9 cellular contexts compared by ENCODE assay signal in the genomic region with DNA sequence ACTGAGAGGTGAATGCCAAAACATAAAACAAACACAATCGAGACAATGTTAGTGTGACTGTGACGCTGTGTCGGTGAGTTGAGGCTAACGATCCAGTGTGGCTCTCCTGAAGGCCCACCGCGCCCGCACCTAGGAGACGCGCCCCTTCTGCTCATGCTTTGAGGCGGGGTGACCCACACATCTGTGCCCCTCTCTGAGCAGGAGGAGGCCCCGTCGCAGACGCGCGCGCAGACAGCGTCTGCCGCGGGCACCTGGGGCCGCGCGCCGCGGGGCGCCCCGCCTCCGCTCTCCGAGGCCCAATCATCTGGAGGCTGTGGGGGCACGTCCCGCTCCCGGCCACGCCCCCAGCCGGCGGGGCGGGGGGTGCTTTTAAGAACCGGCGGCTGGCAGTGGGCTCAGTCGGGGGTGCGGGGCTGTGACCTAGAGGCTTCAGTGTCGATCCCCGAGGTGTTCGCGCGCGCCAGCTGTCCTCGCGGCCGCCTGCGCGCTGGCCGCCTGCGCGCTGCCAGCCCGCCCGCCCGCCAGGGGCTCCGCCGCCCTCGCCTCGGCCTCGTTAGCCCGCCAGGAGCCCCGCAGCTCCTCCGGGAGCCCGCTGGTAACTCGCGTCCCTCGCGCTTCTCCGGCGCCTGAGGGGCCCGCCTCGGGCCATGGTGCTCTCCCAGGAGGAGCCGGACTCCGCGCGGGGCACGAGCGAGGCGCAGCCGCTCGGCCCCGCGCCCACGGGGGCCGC. TPM values are rescaled to one million over a fixed set of nuclear protein-coding genes. Genes with fewer than 3 reads are reported as not detected.
DNase-seq lines count a peak whose midpoint lies in the region; ATAC-seq and TF ChIP-seq lines count a peak whose summit lies in the region.
"Had no signal": no experiment of that assay in that cellular context is flagged by ENCODE, and none has a peak within 500 bp of the region (broad histone marks: within the 10 kb centered on the region; RNA-seq: fewer than 3 reads in every experiment).

A gene with protein sequence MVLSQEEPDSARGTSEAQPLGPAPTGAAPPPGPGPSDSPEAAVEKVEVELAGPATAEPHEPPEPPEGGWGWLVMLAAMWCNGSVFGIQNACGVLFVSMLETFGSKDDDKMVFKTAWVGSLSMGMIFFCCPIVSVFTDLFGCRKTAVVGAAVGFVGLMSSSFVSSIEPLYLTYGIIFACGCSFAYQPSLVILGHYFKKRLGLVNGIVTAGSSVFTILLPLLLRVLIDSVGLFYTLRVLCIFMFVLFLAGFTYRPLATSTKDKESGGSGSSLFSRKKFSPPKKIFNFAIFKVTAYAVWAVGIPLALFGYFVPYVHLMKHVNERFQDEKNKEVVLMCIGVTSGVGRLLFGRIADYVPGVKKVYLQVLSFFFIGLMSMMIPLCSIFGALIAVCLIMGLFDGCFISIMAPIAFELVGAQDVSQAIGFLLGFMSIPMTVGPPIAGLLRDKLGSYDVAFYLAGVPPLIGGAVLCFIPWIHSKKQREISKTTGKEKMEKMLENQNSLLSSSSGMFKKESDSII (plus strand): TSS at position 398 of the 730 bp plus-strand sequence. CDS start 250 bp downstream, at position 648.

- H2AFZ ChIP-seq in IMR-90 (replicated peaks; ENCODE audit: low read length, poor library complexity): peak within 1 kb of the TSS; percentile 91

- no peaks in the 10 kb centered on the region for H3K36me3 Mint-ChIP-seq in osteocyte (ENCODE audit: unreplicated experiment)

- DNase-seq in DMS53 treated with DMSO at 0.1 percent for 48 hours (lab: John Stamatoyannopoulos, UW; ENCODE audit: unreplicated experiment): peak; percentile 29
- DNase-seq in IMR-90: no peak
- no peak for DNase-seq in RWPE2 (ENCODE audit: low spot score)
- peak; percentile 67 for DNase-seq in activated effector memory CD4-positive, alpha-beta T cell treated with Interleukin-2 at 50 U/mL for 16 hours
- DNase-seq in globus pallidus (ENCODE audit: low spot score): peak; percentile 28
- DNase-seq in osteocyte (ENCODE audit: extremely low spot score, unreplicated experiment): no peak
- no peak for DNase-seq in tibial nerve (ENCODE audit: low spot score in 2 of 2)

- H3K9me3 Mint-ChIP-seq in osteocyte (ENCODE audit: unreplicated experiment): no peaks in the 10 kb centered on the region

- H2BK120ac ChIP-seq in IMR-90 (ENCODE audit: low read depth, low read length): no peak within 1 kb of the TSS

- ATAC-seq in GM21528 (IDR thresholded peaks at IDR 0.05; ENCODE audit: low FRiP score, unreplicated experiment) (peak; percentile 87), IMR-90 (ENCODE audit: low read depth) (peak; percentile 83), RWPE2 (ENCODE audit: low read depth) (peak; percentile 78)

- H3K23ac ChIP-seq in IMR-90 (ENCODE audit: low read depth, low read length): peak within 1 kb of the TSS; percentile 56

- TF ChIP-seq POLR2A in IMR-90 (IDR thresholded peaks at IDR 0.05; ENCODE audit: low read depth, low read length) (no peak), tibial nerve (IDR thresholded peaks at IDR 0.05) (no peak)

- BruUV-seq in IMR-90 (replicated peaks; lab: Mats Ljungman, UMichigan): no TSS peak

- peaks cover 12% of the 10 kb centered on the region for H3K4me1 Mint-ChIP-seq in osteocyte (ENCODE audit: unreplicated experiment)

- H2BK5ac ChIP-seq in IMR-90 (ENCODE audit: low read depth, low read length, poor library complexity, severe bottlenecking): no peak within 1 kb of the TSS

- no peak within 1 kb of the TSS for H3K14ac ChIP-seq in IMR-90 (replicated peaks; ENCODE audit: low read depth, low read length)

- no peak for TF ChIP-seq RAD21 in IMR-90 (IDR thresholded peaks at IDR 0.05; ENCODE audit: low read length)

- H2BK20ac ChIP-seq in IMR-90 (ENCODE audit: low read depth, low read length): no peak within 1 kb of the TSS

- no peak within 1 kb of the TSS for H4K5ac ChIP-seq in IMR-90 (ENCODE audit: low read depth, low read length)

- H3K9me3 ChIP-seq in IMR-90 (ENCODE audit: control insufficient read depth, insufficient read depth, low read length) (no peaks in the 10 kb centered on the region), RWPE2 (ENCODE audit: severe bottlenecking) (no peaks in the 10 kb centered on the region), tibial nerve (no peaks in the 10 kb centered on the region)

- H3K27ac ChIP-seq in IMR-90 (ENCODE audit: insufficient read depth, low read length) (no peak within 1 kb of the TSS), RWPE2 (ENCODE audit: poor library complexity, severe bottlenecking) (no peak within 1 kb of the TSS), tibial nerve (no peak within 1 kb of the TSS)

- H3K18ac ChIP-seq in IMR-90 (ENCODE audit: low read depth, low read length): no peak within 1 kb of the TSS

- H4K8ac ChIP-seq in IMR-90 (ENCODE audit: low read depth in 2 of 2, low read length in 2 of 2): no peak within 1 kb of the TSS

- 3% methylated on average over 37 of the region's 86 CpGs; no CpG with 5 or more reads in 1 of the 2 experiments for WGBS in IMR-90 (ENCODE audit: extremely low coverage in 2 of 2, insufficient read length in 1 of 2), 2 experiments
- WGBS in tibial nerve, 2 donors: 1% methylated on average over 32 to 34 of the region's 86 CpGs

- H3K56ac ChIP-seq in IMR-90 (ENCODE audit: extremely low read depth, insufficient read depth, low read length): no peak within 1 kb of the TSS

- no peaks in the 10 kb centered on the region for H4K20me1 ChIP-seq in IMR-90 (ENCODE audit: insufficient read depth, low read length)

- H3K27me3 Mint-ChIP-seq in osteocyte (ENCODE audit: unreplicated experiment): peaks cover 70% of the 10 kb centered on the region

- H2BK15ac ChIP-seq in IMR-90 (ENCODE audit: low read depth, low read length): no peak within 1 kb of the TSS

- peak within 1 kb of the TSS; percentile 68 for H3K4me3 Mint-ChIP-seq in osteocyte (ENCODE audit: unreplicated experiment)

- in situ Hi-C loops in IMR-90 (cut with MboI; ENCODE audit: low sequenced_read_pairs): no loop called here

- H3K27ac Mint-ChIP-seq in osteocyte (ENCODE audit: unreplicated experiment): no peak within 1 kb of the TSS

- H3K4ac ChIP-seq in IMR-90 (ENCODE audit: low read depth, low read length): no peak within 1 kb of the TSS

- CTCF ChIA-PET in IMR-90 (lab: Yijun Ruan, JAX): no interaction called here

- no peak for TF ChIP-seq EP300 in tibial nerve (IDR thresholded peaks at IDR 0.05)

- H3K4me1 ChIP-seq in IMR-90 (ENCODE audit: control insufficient read depth, insufficient read depth, low read length): peaks cover 2% of the 10 kb centered on the region
- H3K4me1 ChIP-seq in RWPE2 (ENCODE audit: insufficient read depth, poor library complexity, severe bottlenecking): no peaks in the 10 kb centered on the region
- H3K4me1 ChIP-seq in tibial nerve: peaks cover 0 to 23% (median 0%) of the 10 kb centered on the region in 4 donors

- dilution Hi-C loops in IMR-90 (cut with HindIII; ENCODE audit: low sequenced_read_pairs, unreplicated experiment): no loop called here

- POLR2A ChIA-PET in IMR-90 (lab: Charles Lee; ENCODE audit: unreplicated experiment): no interaction called here

- peak within 1 kb of the TSS; percentile 63 for H3K4me3 ChIP-seq in IMR-90 (ENCODE audit: insufficient read depth, low read depth, low read length)
- peak within 1 kb of the TSS; percentile 43 for H3K4me3 ChIP-seq in RWPE2 (ENCODE audit: severe bottlenecking)
- H3K4me3 ChIP-seq in tibial nerve: peak within 1 kb of the TSS; percentile 29 to 57 (median 43)

- H2AK9ac ChIP-seq in IMR-90 (replicated peaks; ENCODE audit: low read depth, low read length, poor library complexity): no peak within 1 kb of the TSS

- no peaks in the 10 kb centered on the region for H3K79me1 ChIP-seq in IMR-90 (ENCODE audit: low read depth in 1 of 2, low read length in 2 of 2)

- H3K9me1 ChIP-seq in IMR-90 (ENCODE audit: insufficient read depth, low read length): no peaks in the 10 kb centered on the region

- H3K9ac ChIP-seq in IMR-90 (ENCODE audit: low read depth, low read length): no peak within 1 kb of the TSS

- peak within 1 kb of the TSS; percentile 100 for H3K4me2 ChIP-seq in IMR-90 (ENCODE audit: low read depth, low read length)

- H4K91ac ChIP-seq in IMR-90 (ENCODE audit: insufficient read depth, low read depth, low read length): no peak within 1 kb of the TSS

- intact Hi-C loops in IMR-90 (cut with micrococcal nuclease): no loop called here

- no peak for TF ChIP-seq CTCF in IMR-90 (conservative IDR thresholded peaks at IDR 0.05; ENCODE audit: low read depth, low read length)
- TF ChIP-seq CTCF in RWPE2 (IDR thresholded peaks at IDR 0.05; ENCODE audit: poor library complexity, severe bottlenecking): no peak
- no peak for TF ChIP-seq CTCF in osteocyte (IDR thresholded peaks at IDR 0.05)
- TF ChIP-seq CTCF in tibial nerve (IDR thresholded peaks at IDR 0.05): no peak

- H3K27me3 ChIP-seq in IMR-90 (ENCODE audit: control insufficient read depth, insufficient read depth, low read length) (peaks cover 54% of the 10 kb centered on the region), RWPE2 (ENCODE audit: insufficient read depth, poor library complexity, severe bottlenecking) (peaks cover 41% of the 10 kb centered on the region), tibial nerve (peaks cover 0 to 61% of the 10 kb centered on the region in 2 donors)

- no peaks in the 10 kb centered on the region for H3K36me3 ChIP-seq in IMR-90 (ENCODE audit: control insufficient read depth, insufficient read depth, low read length)
- H3K36me3 ChIP-seq in RWPE2 (ENCODE audit: low read depth): no peaks in the 10 kb centered on the region
- H3K36me3 ChIP-seq in tibial nerve: no peaks in the 10 kb centered on the region

- no peak within 1 kb of the TSS for H2AK5ac ChIP-seq in IMR-90 (ENCODE audit: low read depth, low read length)

TF ChIP-seq in IMR-90, 13 proteins besides CTCF, POLR2A, EP300 and RAD21 (continues in another document):
- TF ChIP-seq MAZ (IDR thresholded peaks at IDR 0.05; ENCODE audit: borderline replicate concordance, low read depth, low read length): no peak
- no peak for TF ChIP-seq FOS (IDR thresholded peaks at IDR 0.05; ENCODE audit: low read depth, low read length)
- TF ChIP-seq, protein P1, sequence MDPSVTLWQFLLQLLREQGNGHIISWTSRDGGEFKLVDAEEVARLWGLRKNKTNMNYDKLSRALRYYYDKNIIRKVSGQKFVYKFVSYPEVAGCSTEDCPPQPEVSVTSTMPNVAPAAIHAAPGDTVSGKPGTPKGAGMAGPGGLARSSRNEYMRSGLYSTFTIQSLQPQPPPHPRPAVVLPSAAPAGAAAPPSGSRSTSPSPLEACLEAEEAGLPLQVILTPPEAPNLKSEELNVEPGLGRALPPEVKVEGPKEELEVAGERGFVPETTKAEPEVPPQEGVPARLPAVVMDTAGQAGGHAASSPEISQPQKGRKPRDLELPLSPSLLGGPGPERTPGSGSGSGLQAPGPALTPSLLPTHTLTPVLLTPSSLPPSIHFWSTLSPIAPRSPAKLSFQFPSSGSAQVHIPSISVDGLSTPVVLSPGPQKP (IDR thresholded peaks at IDR 0.05; ENCODE audit: borderline replicate concordance, low read depth, low read length): no peak
- no peak for TF ChIP-seq RCOR1 (IDR thresholded peaks at IDR 0.05; ENCODE audit: insufficient replicate concordance, low read length)
- no peak for TF ChIP-seq RFX5 (IDR thresholded peaks at IDR 0.05; ENCODE audit: low read depth, low read length)
- no peak for TF ChIP-seq CHD1 (IDR thresholded peaks at IDR 0.05; ENCODE audit: low read depth, low read length)

RNA-seq across cellular contexts. Expression of the gene that starts here (rescaled TPM):
- total RNA-seq in IMR-90 (2012; rRNA removed) (0.28 TPM in 1 of 2 replicates, not detected in the other), osteocyte (not detected in 2 replicates), tibial nerve (10 to 100 TPM in 1 of 4 donors, 1 to 10 TPM in 2, under 1 TPM in 1; 0.20 to 32.7 (median 1.3) TPM)
- polyA plus RNA-seq in IMR-90 (2012; rRNA removed): not detected in 2 replicates
- not detected in 2 replicates for polyA plus RNA-seq in IMR-90 (2012; cell fraction: cytosol; rRNA removed)
- polyA plus RNA-seq in IMR-90 (2012; cell fraction: nucleus; rRNA removed; ENCODE audit: low replicate concordance): not detected in 2 replicates
- total RNA-seq: pulmonary artery endothelial cell had no signal

Comparison
In these comparisons a context has a peak if more than half of its experiments do, and no peak if none do; other contexts are left out.
1. Peak in ATAC-seq, H3K4me3 ChIP-seq and H3K4me2 ChIP-seq in IMR-90; RNA of the gene not detected or under 1 TPM.
2. DNase-seq: peak in DMS53 treated with DMSO at 0.1 percent for 48 hours (single experiment), activated effector memory CD4-positive, alpha-beta T cell treated with Interleukin-2 at 50 U/mL for 16 hours (single experiment) and globus pallidus (single experiment); none in IMR-90 (single experiment), RWPE2 (single experiment), osteocyte (single experiment) and tibial nerve (0 of 2).
3. Peak in every context shown above with its lines, with median percentiles within 50 percentile points of each other: ATAC-seq and H3K4me3 ChIP-seq.